8 cellular contexts compared by ENCODE assay signal in genomic region chr5:1801061-1801953, GRCh38. TPM values are rescaled to one million over a fixed set of nuclear protein-coding genes. Genes with fewer than 3 reads are reported as not detected.
DNase-seq lines count a peak whose midpoint lies in the region; ATAC-seq and TF ChIP-seq lines count a peak whose summit lies in the region.

Gene NDUFS6, plus strand, starts transcription at chr5:1801407. Its CDS starts 11 bp downstream, at chr5:1801418.

- CTCF ChIA-PET in activated CD4-positive, alpha-beta memory T cell treated with anti-CD3 and anti-CD28 coated beads for 36 hours (lab: Charles Lee): interaction anchor here (1.0 to 1.5 kb wide), 3 partner anchors 8 to 38 kb away, joined by 5 to 8 read pairs (median 5); no protein-coding TSS in a partner anchor

- peak within 1 kb of the TSS; percentile 93 for H3K4me3 ChIP-seq in BE2C (ENCODE audit: low read depth, low read length)
- H3K4me3 ChIP-seq in ectodermal cell (ENCODE audit: insufficient read depth, low read depth, low read length): peak within 1 kb of the TSS; percentile 93
- peak within 1 kb of the TSS; percentile 100 for H3K4me3 ChIP-seq in lower lobe of right lung

- no peaks in the 10 kb centered on the region for H3K27me3 ChIP-seq in BE2C
- H3K27me3 ChIP-seq in ectodermal cell (ENCODE audit: control insufficient read depth, insufficient read depth, low read length, poor library complexity, severe bottlenecking): no peaks in the 10 kb centered on the region
- H3K27me3 ChIP-seq in lower lobe of right lung (ENCODE audit: low read depth): no peaks in the 10 kb centered on the region

- peak within 1 kb of the TSS; percentile 99 for H3K27ac Mint-ChIP-seq in activated CD4-positive, alpha-beta memory T cell treated with anti-CD3 and anti-CD28 coated beads for 36 hours

- H3K4me1 ChIP-seq in BE2C (no peaks in the 10 kb centered on the region; the same call in 1 of the 2 replicates), ectodermal cell (ENCODE audit: control insufficient read depth, insufficient read depth, low read length) (peaks cover 9% of the 10 kb centered on the region), lower lobe of right lung (peaks cover 16% of the 10 kb centered on the region)

- intact Hi-C loops in activated CD4-positive, alpha-beta memory T cell treated with anti-CD3 and anti-CD28 coated beads for 36 hours (cut with micrococcal nuclease): loop anchor here (10.0 kb wide), 1 partner anchor 67 kb away; no protein-coding TSS in a partner anchor
- intact Hi-C loops in lower lobe of right lung (cut with DNase I): no loop called here

- peaks cover 49% of the 10 kb centered on the region for H3K4me1 Mint-ChIP-seq in activated CD4-positive, alpha-beta memory T cell treated with anti-CD3 and anti-CD28 coated beads for 36 hours (ENCODE audit: low read depth)

- ATAC-seq in HG03432 (IDR thresholded peaks at IDR 0.05; ENCODE audit: unreplicated experiment) (peak; percentile 67), lower lobe of right lung (peak; percentile 83 to 89)

- H3K9me3 Mint-ChIP-seq in activated CD4-positive, alpha-beta memory T cell treated with anti-CD3 and anti-CD28 coated beads for 36 hours: no peaks in the 10 kb centered on the region

- POLR2A ChIA-PET in activated CD4-positive, alpha-beta memory T cell treated with anti-CD3 and anti-CD28 coated beads for 36 hours (lab: Charles Lee): interaction anchor here (2.4 kb wide), 1 partner anchor 8 kb away, joined by 14 read pairs; no protein-coding TSS in a partner anchor

- TF ChIP-seq POLR2A in GM19193 (IDR thresholded peaks at IDR 0.05; ENCODE audit: extremely low read depth, insufficient read depth, insufficient read length): peak; percentile 83

- H3K27ac ChIP-seq in ectodermal cell (ENCODE audit: insufficient read depth, low read depth, low read length, poor library complexity, severe bottlenecking) (peak within 1 kb of the TSS; percentile 72), lower lobe of right lung (peak within 1 kb of the TSS; percentile 89)

- peaks cover 60% of the 10 kb centered on the region for H3K36me3 Mint-ChIP-seq in activated CD4-positive, alpha-beta memory T cell treated with anti-CD3 and anti-CD28 coated beads for 36 hours

- WGBS in ectodermal cell, 2 experiments: 1% methylated on average over 77 of the region's 77 CpGs

- TF ChIP-seq CTCF in BE2C (IDR thresholded peaks at IDR 0.05; ENCODE audit: low read depth, low read length) (no peak), lower lobe of right lung (IDR thresholded peaks at IDR 0.05) (no peak)

- DNase-seq in BE2C: peak; percentile 75
- DNase-seq in NCI-H69 (lab: John Stamatoyannopoulos, UW): peak; percentile 90
- DNase-seq in activated CD4-positive, alpha-beta memory T cell treated with anti-CD3 and anti-CD28 coated beads for 36 hours: peak; percentile 85
- DNase-seq in lower lobe of right lung: peak; percentile 90
- peak; percentile 43 to 71 (median 58) for DNase-seq in stimulated activated CD4-positive, alpha-beta T cell treated with anti-CD3 and anti-CD28 coated beads, TNF-alpha, amount 100 ng/mL, for 1 hour (ENCODE audit: low read depth in 3 of 3, low spot score in 1 of 3)

- H3K36me3 ChIP-seq in BE2C (peaks cover 54% of the 10 kb centered on the region), ectodermal cell (ENCODE audit: control insufficient read depth, insufficient read depth, low read length) (peaks cover 48% of the 10 kb centered on the region), lower lobe of right lung (peaks cover 56% of the 10 kb centered on the region)

- H3K27me3 Mint-ChIP-seq in activated CD4-positive, alpha-beta memory T cell treated with anti-CD3 and anti-CD28 coated beads for 36 hours: no peaks in the 10 kb centered on the region

- H3K9me3 ChIP-seq in BE2C: no peaks in the 10 kb centered on the region
- H3K9me3 ChIP-seq in ectodermal cell (ENCODE audit: control insufficient read depth, low read length): no peaks in the 10 kb centered on the region
- H3K9me3 ChIP-seq in lower lobe of right lung: no peaks in the 10 kb centered on the region

- peak within 1 kb of the TSS; percentile 100 for H3K4me3 Mint-ChIP-seq in activated CD4-positive, alpha-beta memory T cell treated with anti-CD3 and anti-CD28 coated beads for 36 hours

RNA-seq across cellular contexts. Expression of gene NDUFS6, which starts in this region (rescaled TPM):
- 497 TPM for polyA plus RNA-seq in BE2C (2012; ENCODE audit: insufficient read depth, insufficient read length, low read depth)
- 10 to 100 TPM; 38.9 to 39.5 TPM for total RNA-seq in activated CD4-positive, alpha-beta memory T cell treated with anti-CD3 and anti-CD28 coated beads for 36 hours
- polyA plus RNA-seq in ectodermal cell (2013, experiment 1 of 4): 83.7 TPM
- polyA plus RNA-seq in ectodermal cell (2013, experiment 2 of 4): 77.0 TPM
- polyA plus RNA-seq in ectodermal cell (2013, experiment 3 of 4): 77.2 TPM
- polyA plus RNA-seq in ectodermal cell (2013, experiment 4 of 4): 78.0 TPM
- 21.3 TPM for total RNA-seq in lower lobe of right lung

Comparison
In these comparisons a context has a peak if more than half of its experiments do, and no peak if none do; other contexts are left out.
1. Peak in every context shown above with its lines: DNase-seq, ATAC-seq, H3K4me3 ChIP-seq and H3K27ac ChIP-seq.